Comparison of ENCODE assay signal across 11 cellular contexts in genomic region chr16:68752602-68753001, GRCh38. TPM values are rescaled to one million over a fixed set of nuclear protein-coding genes. Genes with fewer than 3 reads are reported as not detected.
DNase-seq lines count a peak whose midpoint lies in the region; ATAC-seq, FAIRE-seq and TF ChIP-seq lines count a peak whose summit lies in the region.
"Had no signal": no experiment of that assay in that cellular context is flagged by ENCODE, and none has a peak within 500 bp of the region (broad histone marks: within the 10 kb centered on the region; RNA-seq: fewer than 3 reads in every experiment).

No MANE protein-coding gene starts in this region.

- H3K4me1 Mint-ChIP-seq in activated CD8-positive, alpha-beta T cell treated with anti-CD3 and anti-CD28 coated beads, Interleukin-2, amount 10 ng/mL, durations not matched to agents 7 days and 5 days (ENCODE audit: low read depth) = peaks cover 41% of the 10 kb centered on the region

- no peaks in the 10 kb centered on the region for H3K27me3 ChIP-seq in HepG2 (ENCODE audit: control insufficient read depth in 1 of 2, insufficient read depth in 2 of 2, low read length in 2 of 2)

- FAIRE-seq in HepG2 (lab: Jason Lieb, UNC) = peak; percentile 42
- FAIRE-seq: colon had no signal

- H3K36me3 ChIP-seq in HepG2 (replicated peaks in 1 of 2; ENCODE audit: control insufficient read depth in 1 of 2, insufficient read depth in 2 of 2, low read length in 2 of 2) = no peaks in the 10 kb centered on the region

- in situ Hi-C loops in HepG2 (cut with HindIII; ENCODE audit: extremely low pct_ligation_motif_present, low pct_unique_long_range_greater_than_20kb) = no loop called here

- intact Hi-C loops in HepG2 (cut with micrococcal nuclease; ENCODE audit: unreplicated experiment) = no loop called here

- no peaks in the 10 kb centered on the region for H4K20me1 ChIP-seq in HepG2 (ENCODE audit: insufficient read depth, low read length)

- no peaks in the 10 kb centered on the region for H3K9me3 Mint-ChIP-seq in activated CD8-positive, alpha-beta T cell treated with anti-CD3 and anti-CD28 coated beads, Interleukin-2, amount 10 ng/mL, durations not matched to agents 7 days and 5 days (ENCODE audit: insufficient read depth)

- no peaks in the 10 kb centered on the region for H3K36me3 Mint-ChIP-seq in activated CD8-positive, alpha-beta T cell treated with anti-CD3 and anti-CD28 coated beads, Interleukin-2, amount 10 ng/mL, durations not matched to agents 7 days and 5 days (ENCODE audit: low read depth)

- CTCF ChIA-PET in activated CD8-positive, alpha-beta T cell treated with anti-CD3 and anti-CD28 coated beads, Interleukin-2, amount 10 ng/mL, durations not matched to agents 7 days and 5 days (lab: Charles Lee) = interaction anchor here (0.6 to 1.0 kb wide), 2 partner anchors 232 to 496 kb away, joined by 3 read pairs; no protein-coding TSS in a partner anchor
- CTCF ChIA-PET in HepG2 (lab: Yijun Ruan, JAX; ENCODE audit: low intra/inter-chr PET ratio, low total read pairs) = no interaction called here

- no peak for TF ChIP-seq POLR2A in HepG2 (IDR thresholded peaks at IDR 0.05; ENCODE audit: insufficient read depth in 1 of 2, low read depth in 2 of 2, low read length in 2 of 2)

- H3K4me3 ChIP-seq in HepG2 (replicated peaks in 1 of 3; ENCODE audit: insufficient read depth in 1 of 3, low read depth in 2 of 3, low read length in 3 of 3) = no peak overlapping the region

- no peak overlapping the region for H3K9ac ChIP-seq in HepG2 (ENCODE audit: insufficient read depth, low read depth, low read length)

- no peaks in the 10 kb centered on the region for H3K9me3 ChIP-seq in HepG2 (ENCODE audit: low read length)

- TF ChIP-seq EP300 in HepG2 (IDR thresholded peaks at IDR 0.05; ENCODE audit: low read depth in 2 of 2, low read length in 2 of 2) (no peak), HepG2 (CRISPR knock-in tag; IDR thresholded peaks at IDR 0.05; ENCODE audit: borderline replicate concordance) (no peak)

- peak overlapping the region; percentile 20 for H3K27ac Mint-ChIP-seq in activated CD8-positive, alpha-beta T cell treated with anti-CD3 and anti-CD28 coated beads, Interleukin-2, amount 10 ng/mL, durations not matched to agents 7 days and 5 days

- TF ChIP-seq RAD21 in HepG2 (CRISPR knock-in tag; IDR thresholded peaks at IDR 0.05) = no peak

- H3K27ac ChIP-seq in HepG2 (ENCODE audit: extremely low read length, insufficient read depth, low read length) (no peak overlapping the region), caudate nucleus (ENCODE audit: low read depth, low read length) (no peak overlapping the region)
- H3K27ac ChIP-seq: VCaP had no signal

- ATAC-seq in activated CD8-positive, alpha-beta T cell treated with anti-CD3 and anti-CD28 coated beads, Interleukin-2, amount 10 ng/mL, durations not matched to agents 7 days and 5 days = peak; percentile 68
- ATAC-seq in HepG2 = no peak; the same call in 2 of the 3 replicates
- no peak for ATAC-seq in HG02885 (IDR thresholded peaks at IDR 0.05; ENCODE audit: poor library complexity, unreplicated experiment)
- ATAC-seq in GM21528 (IDR thresholded peaks at IDR 0.05; ENCODE audit: low FRiP score, unreplicated experiment) = no peak

- H2AFZ ChIP-seq in HepG2 (ENCODE audit: low read length) = no peak overlapping the region

- no peak for TF ChIP-seq CTCF in HepG2 (CRISPR knock-in tag; IDR thresholded peaks at IDR 0.05)

- H3K4me1 ChIP-seq in HepG2 (ENCODE audit: insufficient read depth, low read length) = peaks cover 51% of the 10 kb centered on the region

- no peak overlapping the region for H3K4me3 Mint-ChIP-seq in activated CD8-positive, alpha-beta T cell treated with anti-CD3 and anti-CD28 coated beads, Interleukin-2, amount 10 ng/mL, durations not matched to agents 7 days and 5 days

- H3K79me2 ChIP-seq in HepG2 (ENCODE audit: insufficient read depth, low read length) = no peaks in the 10 kb centered on the region

- H3K4me2 ChIP-seq in HepG2 (ENCODE audit: low read depth, low read length) = no peak overlapping the region

- 56% methylated on average over 3 of the region's 3 CpGs for WGBS in HepG2 (ENCODE audit: low lambda C conversion rate)

- no TSS peak for BruUV-seq in HepG2 (replicated peaks; lab: Mats Ljungman, UMichigan)

- POLR2A ChIA-PET in activated CD8-positive, alpha-beta T cell treated with anti-CD3 and anti-CD28 coated beads, Interleukin-2, amount 10 ng/mL, durations not matched to agents 7 days and 5 days (lab: Charles Lee) = interaction anchor here (0.6 kb wide), 1 partner anchor 54 kb away, joined by 3 read pairs; no protein-coding TSS in a partner anchor
- POLR2A ChIA-PET in HepG2 (lab: Yijun Ruan, JAX) = interaction anchor here (0.7 to 4.5 kb wide), 3 partner anchors 11 to 40 kb away, joined by 3 to 31 read pairs (median 4); no protein-coding TSS in a partner anchor

- H3K27me3 Mint-ChIP-seq in activated CD8-positive, alpha-beta T cell treated with anti-CD3 and anti-CD28 coated beads, Interleukin-2, amount 10 ng/mL, durations not matched to agents 7 days and 5 days (ENCODE audit: low read depth) = peaks cover 3% of the 10 kb centered on the region

- DNase-seq in stimulated activated naive CD4-positive, alpha-beta T cell treated with Interleukin-2 at 50 U/mL for 16 hours (lab: John Stamatoyannopoulos, UW) = peak; percentile 30
- no peak for DNase-seq in stimulated activated naive CD4-positive, alpha-beta T cell (lab: John Stamatoyannopoulos, UW)
- DNase-seq in activated CD8-positive, alpha-beta T cell treated with anti-CD3 and anti-CD28 coated beads, Interleukin-2, amount 10 ng/mL, durations not matched to agents 7 days and 5 days = peak; percentile 49
- DNase-seq in HepG2 (ENCODE audit: low spot score) = peak; percentile 40
- DNase-seq in caudate nucleus (lab: John Stamatoyannopoulos, UW) = no peak
- no peak for DNase-seq in nucleus accumbens (lab: John Stamatoyannopoulos, UW)
- DNase-seq: Karpas-422 had no signal

TF ChIP-seq in HepG2, 621 proteins besides CTCF, POLR2A, EP300 and RAD21 (continues in another document):
- peak; percentile 31; the same call in 1 of the 2 replicates for TF ChIP-seq SMAD3 (CRISPR knock-in tag; IDR thresholded peaks at IDR 0.05)
- TF ChIP-seq CEBPG (CRISPR knock-in tag; IDR thresholded peaks at IDR 0.05) = peak; percentile 25; the same call in 1 of the 2 replicates
- TF ChIP-seq BCL6 (CRISPR knock-in tag; IDR thresholded peaks at IDR 0.05) = 0 out of 2 replicates have a peak, but pooled peaks have one; percentile 52
- TF ChIP-seq HNF4G (IDR thresholded peaks at IDR 0.05; ENCODE audit: borderline replicate concordance, low read depth, low read length) = peak; percentile 31; the same call in 1 of the 2 replicates
- TF ChIP-seq HNF4G (CRISPR knock-in tag; IDR thresholded peaks at IDR 0.05; ENCODE audit: borderline replicate concordance, low read depth) = 0 out of 2 replicates have a peak, but pooled peaks have one; percentile 59
- TF ChIP-seq SOX6 (IDR thresholded peaks at IDR 0.05) = no peak
- peak; percentile 44; the same call in 1 of the 2 replicates for TF ChIP-seq SOX6 (CRISPR knock-in tag; IDR thresholded peaks at IDR 0.05)

RNA-seq across cellular contexts. Expression of gene CDH1, which starts 15.5 kb away (rescaled TPM):
- not detected for total RNA-seq in activated CD8-positive, alpha-beta T cell treated with anti-CD3 and anti-CD28 coated beads, Interleukin-2, amount 10 ng/mL, durations not matched to agents 7 days and 5 days
- total RNA-seq in HepG2 (2016; rRNA removed; fragmentation: Illumina TruSeq; extraction: Trizol) = 0.70 and 0.95 TPM in 2 replicates
- 0.10 and 0.18 TPM in 2 replicates for total RNA-seq in HepG2 (2016; cell fraction: cytosol; rRNA removed; fragmentation: Illumina TruSeq; extraction: Trizol; ENCODE audit: low read depth)
- 0.51 and 1.0 TPM in 2 replicates for total RNA-seq in HepG2 (2016; cell fraction: insoluble cytoplasmic fraction; rRNA removed; fragmentation: Illumina TruSeq; extraction: Trizol)
- total RNA-seq in HepG2 (2016; cell fraction: membrane; rRNA removed; fragmentation: Illumina TruSeq; extraction: Trizol) = 0.17 and 0.31 TPM in 2 replicates
- total RNA-seq in HepG2 (2016; cell fraction: nucleus; rRNA removed; fragmentation: Illumina TruSeq; extraction: Trizol) = 1.9 and 2.1 TPM in 2 replicates
- polyA plus RNA-seq in HepG2 (2011; rRNA removed) = 9.8 and 10.0 TPM in 2 replicates
- 3.0 and 7.2 TPM in 2 replicates for polyA plus RNA-seq in HepG2 (2011; cell fraction: cytosol; rRNA removed)
- 4.1 and 7.8 TPM in 2 replicates for polyA plus RNA-seq in HepG2 (2011; cell fraction: nucleus; rRNA removed)
- 25.1 and 45.8 TPM in 2 replicates for polyA plus RNA-seq in HepG2 (2012)
- 0.11 and 0.24 TPM in 2 replicates for polyA plus RNA-seq in HepG2 (2016; cell fraction: cytosol; fragmentation: Illumina TruSeq; extraction: Trizol; ENCODE audit: low read depth)
- polyA plus RNA-seq in HepG2 (2016; cell fraction: insoluble cytoplasmic fraction; fragmentation: Illumina TruSeq; extraction: Trizol; ENCODE audit: low read depth) = 0.56 and 1.3 TPM in 2 replicates
- polyA plus RNA-seq in HepG2 (2016; cell fraction: membrane; fragmentation: Illumina TruSeq; extraction: Trizol; ENCODE audit: low read depth) = 0.18 and 0.21 TPM in 2 replicates
- 2.6 and 4.5 TPM in 2 replicates for polyA plus RNA-seq in HepG2 (2016; cell fraction: nucleus; fragmentation: Illumina TruSeq; extraction: Trizol; ENCODE audit: insufficient read depth, low read depth)
- polyA minus RNA-seq in HepG2 (2011; rRNA and poly(A)+ RNA removed; ENCODE audit: low replicate concordance) = 1.1 and 21.8 TPM in 2 replicates
- polyA minus RNA-seq in HepG2 (2011; cell fraction: cytosol; rRNA and poly(A)+ RNA removed) = 16.0 and 28.9 TPM in 2 replicates
- polyA minus RNA-seq in HepG2 (2011; cell fraction: nucleus; rRNA and poly(A)+ RNA removed) = 5.7 and 10.7 TPM in 2 replicates

Comparison
In these comparisons a context has a peak if more than half of its experiments do, and no peak if none do; other contexts are left out.
1. DNase-seq: peak in stimulated activated naive CD4-positive, alpha-beta T cell treated with Interleukin-2 at 50 U/mL for 16 hours (single experiment), activated CD8-positive, alpha-beta T cell treated with anti-CD3 and anti-CD28 coated beads, Interleukin-2, amount 10 ng/mL, durations not matched to agents 7 days and 5 days (single experiment) and HepG2 (single experiment); none in stimulated activated naive CD4-positive, alpha-beta T cell (0 of 6), caudate nucleus (0 of 61) and nucleus accumbens (0 of 56).